Comparison of ENCODE assay signal across 1 cellular context in the genomic region with DNA sequence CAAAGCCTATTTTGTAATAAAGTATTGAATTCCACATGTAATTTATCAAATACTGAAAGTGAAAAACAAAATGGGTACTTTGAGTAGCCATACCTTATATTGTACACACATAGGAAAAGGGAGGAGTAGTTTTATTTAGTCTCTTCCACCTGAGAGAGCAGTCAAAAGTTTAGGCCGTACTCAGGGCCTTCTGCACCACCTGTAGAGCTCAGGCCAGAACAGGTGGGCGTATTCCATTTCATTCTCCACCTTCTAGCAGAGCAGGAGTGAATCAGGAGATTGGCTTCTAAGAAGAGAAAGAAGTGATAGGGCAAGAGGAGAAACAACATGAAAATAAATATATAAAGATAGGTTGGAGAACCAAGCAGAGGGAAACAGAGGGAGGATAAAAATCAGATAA.
TF ChIP-seq lines count a peak whose summit lies in the region.

No MANE protein-coding gene starts in this region.

TF ChIP-seq in K562, 482 proteins besides CTCF, POLR2A, EP300 and RAD21 (continued from another document):
- TF ChIP-seq MBD1 (CRISPR knock-in tag; IDR thresholded peaks at IDR 0.05) = no peak
- TF ChIP-seq SNRNP70 (optimal IDR thresholded peaks at IDR 0.05; ENCODE audit: low read depth, low read length) = no peak
